21 cellular contexts compared by ENCODE assay signal in the genomic region with DNA sequence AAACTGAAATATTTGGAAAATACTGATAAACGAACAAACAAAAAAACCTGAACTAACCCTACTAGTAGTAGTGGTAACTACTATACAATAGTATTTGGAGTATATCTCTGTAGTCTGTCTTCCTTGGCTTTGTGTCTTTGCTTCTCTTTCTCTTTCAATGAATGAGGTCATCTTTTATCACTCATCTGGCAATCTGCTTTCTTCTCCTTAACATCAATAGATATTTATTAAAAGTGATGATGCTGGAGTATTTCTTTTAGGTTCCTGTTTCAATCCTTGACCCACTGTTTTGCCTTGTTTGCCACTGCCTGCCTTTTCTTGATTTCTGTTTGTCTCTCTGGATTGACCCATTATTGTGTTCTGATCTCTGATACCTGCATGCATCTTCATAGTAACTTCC.
"Had no signal": no experiment of that assay in that cellular context is flagged by ENCODE, and none has a peak within 500 bp of the region (broad histone marks: within the 10 kb centered on the region; RNA-seq: fewer than 3 reads in every experiment).

No MANE protein-coding gene starts in this region.

- H3K36me3 Mint-ChIP-seq: memory B cell; stimulated activated effector memory CD8-positive, alpha-beta T cell treated with anti-CD3 and anti-CD28 coated beads, Interleukin-12 subunit alpha, Interleukin-12 subunit beta, amount 100 ng/mL, for 72 hours had no signal

- H3K36me3 ChIP-seq: neutrophil, pancreas, stomach, thyroid gland, vagina had no signal

- H3K4me3 Mint-ChIP-seq: effector memory CD8-positive, alpha-beta T cell; memory B cell; naive B cell; stimulated activated effector memory CD8-positive, alpha-beta T cell treated with anti-CD3 and anti-CD28 coated beads, Interleukin-12 subunit alpha, Interleukin-12 subunit beta, amount 100 ng/mL, for 72 hours had no signal

- H3K27ac ChIP-seq: neutrophil, pancreas, stomach, thyroid gland, vagina had no signal

- H3K4me1 ChIP-seq: thyroid gland had no signal

- H3K9me3 ChIP-seq: mucosa of descending colon, neutrophil, pancreas, stomach, thyroid gland, vagina had no signal

- DNase-seq: cortex of kidney; effector memory CD8-positive, alpha-beta T cell; erythroblast; head of caudate nucleus; kidney; mucosa of descending colon; naive B cell; pancreas; retina; stimulated activated CD4-positive, alpha-beta T cell treated with anti-CD3 and anti-CD28 coated beads, Interleukin-2, amount 100 ng/mL, for 24 hours; stimulated activated CD4-positive, alpha-beta T cell treated with anti-CD3 and anti-CD28 coated beads, Interleukin-4, amount 100 ng/mL, for 24 hours; stimulated activated naive CD4-positive, alpha-beta T cell treated with Interleukin-2 at 50 U/mL for 16 hours; stomach; thyroid gland; trophoblast cell had no signal

- H3K4me1 Mint-ChIP-seq: memory B cell; stimulated activated effector memory CD8-positive, alpha-beta T cell treated with anti-CD3 and anti-CD28 coated beads, Interleukin-12 subunit alpha, Interleukin-12 subunit beta, amount 100 ng/mL, for 72 hours had no signal

- H3K27ac Mint-ChIP-seq: effector memory CD8-positive, alpha-beta T cell; memory B cell; stimulated activated effector memory CD8-positive, alpha-beta T cell treated with anti-CD3 and anti-CD28 coated beads, Interleukin-12 subunit alpha, Interleukin-12 subunit beta, amount 100 ng/mL, for 72 hours had no signal

- H3K27me3 ChIP-seq: neutrophil, pancreas, stomach, thyroid gland, vagina had no signal

- H3K9me3 Mint-ChIP-seq: effector memory CD8-positive, alpha-beta T cell; memory B cell; naive B cell; stimulated activated effector memory CD8-positive, alpha-beta T cell treated with anti-CD3 and anti-CD28 coated beads, Interleukin-12 subunit alpha, Interleukin-12 subunit beta, amount 100 ng/mL, for 72 hours had no signal

- ATAC-seq: effector memory CD8-positive, alpha-beta T cell; left lobe of liver; mucosa of descending colon; stimulated activated effector memory CD8-positive, alpha-beta T cell treated with anti-CD3 and anti-CD28 coated beads, Interleukin-12 subunit alpha, Interleukin-12 subunit beta, amount 100 ng/mL, for 72 hours had no signal

- H3K4me3 ChIP-seq: lung, mucosa of descending colon, pancreas, stomach, thyroid gland, vagina had no signal
